Comparison of ENCODE assay signal across 1 cellular context in genomic region chr2:236967499-236967783, GRCh38.
TF ChIP-seq lines count a peak whose summit lies in the region.

No MANE protein-coding gene starts in this region.

TF ChIP-seq in H1, 55 proteins besides CTCF, POLR2A, EP300 and RAD21:
- no peak for TF ChIP-seq JUN (IDR thresholded peaks at IDR 0.05; ENCODE audit: low read depth, low read length)
- TF ChIP-seq JUND (IDR thresholded peaks at IDR 0.05; ENCODE audit: low read length), result no peak
- TF ChIP-seq EGR1 (IDR thresholded peaks at IDR 0.05; ENCODE audit: borderline replicate concordance, low read depth, low read length), result no peak
- TF ChIP-seq CBX8 (IDR thresholded peaks at IDR 0.05; ENCODE audit: borderline replicate concordance, low read depth, low read length), result no peak
- no peak for TF ChIP-seq NRF1 (IDR thresholded peaks at IDR 0.05; ENCODE audit: low read depth, low read length)
- no peak for TF ChIP-seq BACH1 (IDR thresholded peaks at IDR 0.05; ENCODE audit: low read length)
- TF ChIP-seq BRCA1 (IDR thresholded peaks at IDR 0.05; ENCODE audit: low read depth, low read length), result no peak
- no peak for TF ChIP-seq CTBP2 (IDR thresholded peaks at IDR 0.05; ENCODE audit: borderline replicate concordance, insufficient read depth, insufficient read length, low read length)
- no peak for TF ChIP-seq HDAC6 (IDR thresholded peaks at IDR 0.05; ENCODE audit: low read depth, low read length)
- no peak for TF ChIP-seq CBX5 (IDR thresholded peaks at IDR 0.05; ENCODE audit: low read depth, low read length)
- TF ChIP-seq TEAD4 (IDR thresholded peaks at IDR 0.05; ENCODE audit: low read depth, low read length), result no peak
- no peak for TF ChIP-seq RBBP5 (IDR thresholded peaks at IDR 0.05; ENCODE audit: borderline replicate concordance, low read depth, low read length)
- TF ChIP-seq EZH2 (IDR thresholded peaks at IDR 0.05; ENCODE audit: low read depth, low read length, severe bottlenecking), result no peak
- TF ChIP-seq CREB1 (IDR thresholded peaks at IDR 0.05), result no peak
- no peak for TF ChIP-seq SP2 (IDR thresholded peaks at IDR 0.05; ENCODE audit: low read length)
- TF ChIP-seq YY1 (IDR thresholded peaks at IDR 0.05; ENCODE audit: low read depth, low read length), result no peak
